In genomic region chr18:79365701-79366100, GRCh38 we compare ENCODE assay signal across 27 cellular contexts. TPM values are rescaled to one million over a fixed set of nuclear protein-coding genes. Genes with fewer than 3 reads are reported as not detected.
DNase-seq lines count a peak whose midpoint lies in the region; ATAC-seq and TF ChIP-seq lines count a peak whose summit lies in the region.
"Had no signal": no experiment of that assay in that cellular context is flagged by ENCODE, and none has a peak within 500 bp of the region (broad histone marks: within the 10 kb centered on the region; RNA-seq: fewer than 3 reads in every experiment).

No MANE protein-coding gene starts in this region.

- no peaks in the 10 kb centered on the region for H3K27me3 ChIP-seq in layer of hippocampus (ENCODE audit: control insufficient read depth, insufficient read depth, low read length)
- H3K27me3 ChIP-seq: ascending aorta, esophagus muscularis mucosa had no signal

- no peak for ATAC-seq in HG03460 (IDR thresholded peaks at IDR 0.05; ENCODE audit: unreplicated experiment)
- ATAC-seq: activated CD8-positive, alpha-beta T cell treated with anti-CD3 and anti-CD28 coated beads, Interleukin-2, amount 10 ng/mL, durations not matched to agents 7 days and 5 days; left cardiac atrium; T-helper 17 cell had no signal

- DNase-seq in H4 (ENCODE audit: low spot score): peak; percentile 30
- no peak for DNase-seq in substantia nigra (lab: John Stamatoyannopoulos, UW)
- DNase-seq in T-helper 2 cell: no peak
- no peak for DNase-seq in C1 segment of cervical spinal cord (lab: John Stamatoyannopoulos, UW)
- DNase-seq: activated CD4-positive, alpha-beta T cell treated with anti-CD3 and anti-CD28 coated beads for 1 hour; activated CD8-positive, alpha-beta T cell treated with anti-CD3 and anti-CD28 coated beads, Interleukin-2, amount 10 ng/mL, durations not matched to agents 7 days and 5 days; activated effector memory CD4-positive, alpha-beta T cell treated with anti-CD3 and anti-CD28 coated beads, Interleukin-2, amount 50 U/mL, for 16 hours; activated naive CD8-positive, alpha-beta T cell treated with anti-CD3 and anti-CD28 coated beads, Interleukin-2, amount 10 ng/mL, durations not matched to agents 7 days and 5 days; activated T-cell treated with anti-CD3 and anti-CD28 coated beads, Interleukin-2, amount 50 U/mL, for 1 hour; left cardiac atrium; NCI-H1436 treated with DMSO at 0.1 percent for 48 hours; NCI-H2081 treated with DMSO at 0.1 percent for 48 hours; NCI-H2227 treated with DMSO at 0.1 percent for 48 hours; NCI-H526 treated with DMSO at 0.1 percent for 48 hours; PC-9; stimulated activated CD4-positive, alpha-beta T cell treated with anti-CD3 and anti-CD28 coated beads, Interleukin-1b, Interleukin-23, amount 100 ng/mL, for 48 hours; T-helper 17 cell had no signal

- H3K27ac Mint-ChIP-seq in brain: peak overlapping the region; percentile 44 to 81 (median 50)
- H3K27ac Mint-ChIP-seq: activated CD8-positive, alpha-beta T cell treated with anti-CD3 and anti-CD28 coated beads, Interleukin-2, amount 10 ng/mL, durations not matched to agents 7 days and 5 days; activated naive CD8-positive, alpha-beta T cell treated with anti-CD3 and anti-CD28 coated beads, Interleukin-2, amount 10 ng/mL, durations not matched to agents 7 days and 5 days; dendritic cell treated with granulocyte-macrophage colony-stimulating factor and Interleukin-4, amounts not matched to agents 40 ng/mL and 50 ng/mL, for 4 days; stimulated activated naive CD8-positive, alpha-beta T cell treated with anti-CD3 and anti-CD28 coated beads, Interleukin-15, Interleukin-2, amounts not matched to agents 100 ng/mL and 50 ng/mL, for 24 hours had no signal

- no peaks in the 10 kb centered on the region for H3K27me3 Mint-ChIP-seq in brain
- H3K27me3 Mint-ChIP-seq: activated naive CD8-positive, alpha-beta T cell treated with anti-CD3 and anti-CD28 coated beads, Interleukin-2, amount 10 ng/mL, durations not matched to agents 7 days and 5 days; central memory CD8-positive, alpha-beta T cell; dendritic cell treated with granulocyte-macrophage colony-stimulating factor and Interleukin-4, amounts not matched to agents 40 ng/mL and 50 ng/mL, for 4 days; stimulated activated naive CD8-positive, alpha-beta T cell treated with anti-CD3 and anti-CD28 coated beads, Interleukin-15, Interleukin-2, amounts not matched to agents 100 ng/mL and 50 ng/mL, for 24 hours; T-helper 17 cell had no signal

- peaks cover 24% of the 10 kb centered on the region for H3K4me1 Mint-ChIP-seq in brain

- H3K27ac ChIP-seq in layer of hippocampus (ENCODE audit: low read depth, low read length) (peak overlapping the region; percentile 25), substantia nigra (ENCODE audit: low read depth, low read length, poor library complexity, severe bottlenecking) (peak overlapping the region; percentile 68)
- H3K27ac ChIP-seq: ascending aorta, C4-2B, esophagus muscularis mucosa, parathyroid adenoma, PC-9 had no signal

- H3K9me3 Mint-ChIP-seq in brain: peaks cover 0 to 7% (median 5%) of the 10 kb centered on the region in 5 experiments
- H3K9me3 Mint-ChIP-seq: activated naive CD8-positive, alpha-beta T cell treated with anti-CD3 and anti-CD28 coated beads, Interleukin-2, amount 10 ng/mL, durations not matched to agents 7 days and 5 days; central memory CD8-positive, alpha-beta T cell; dendritic cell treated with granulocyte-macrophage colony-stimulating factor and Interleukin-4, amounts not matched to agents 40 ng/mL and 50 ng/mL, for 4 days; stimulated activated naive CD8-positive, alpha-beta T cell treated with anti-CD3 and anti-CD28 coated beads, Interleukin-15, Interleukin-2, amounts not matched to agents 100 ng/mL and 50 ng/mL, for 24 hours had no signal

- H3K36me3 Mint-ChIP-seq in brain: peaks cover 75% of the 10 kb centered on the region

- no peak for TF ChIP-seq CTCF in brain (conservative IDR thresholded peaks at IDR 0.05)

- no peak overlapping the region for H3K4me3 Mint-ChIP-seq in brain
- H3K4me3 Mint-ChIP-seq: activated CD8-positive, alpha-beta T cell treated with anti-CD3 and anti-CD28 coated beads, Interleukin-2, amount 10 ng/mL, durations not matched to agents 7 days and 5 days; activated naive CD8-positive, alpha-beta T cell treated with anti-CD3 and anti-CD28 coated beads, Interleukin-2, amount 10 ng/mL, durations not matched to agents 7 days and 5 days; central memory CD8-positive, alpha-beta T cell; dendritic cell treated with granulocyte-macrophage colony-stimulating factor and Interleukin-4, amounts not matched to agents 40 ng/mL and 50 ng/mL, for 4 days; stimulated activated naive CD8-positive, alpha-beta T cell treated with anti-CD3 and anti-CD28 coated beads, Interleukin-15, Interleukin-2, amounts not matched to agents 100 ng/mL and 50 ng/mL, for 24 hours; T-helper 17 cell had no signal

RNA-seq across cellular contexts. Expression of gene NFATC1, which starts 30.0 kb away (rescaled TPM):
- 3.2 and 4.3 TPM in 2 replicates for total RNA-seq in H4 (2014; rRNA removed; shearing (Covaris generic))
- polyA plus RNA-seq in brain (ENCODE audit: insufficient read depth, low read depth, low replicate concordance): 5.5 TPM
